13 cellular contexts compared by ENCODE assay signal in genomic region chr2:36371070-36371962, GRCh38. TPM values are rescaled to one million over a fixed set of nuclear protein-coding genes. Genes with fewer than 3 reads are reported as not detected.
DNase-seq lines count a peak whose midpoint lies in the region; ATAC-seq and TF ChIP-seq lines count a peak whose summit lies in the region.
"Had no signal": no experiment of that assay in that cellular context is flagged by ENCODE, and none has a peak within 500 bp of the region (broad histone marks: within the 10 kb centered on the region; RNA-seq: fewer than 3 reads in every experiment).

No MANE protein-coding gene starts in this region.

- H3K4me3 ChIP-seq in coronary artery (peak overlapping the region; percentile 46), muscle layer of duodenum (ENCODE audit: low read depth in 1 of 2, low read length in 2 of 2) (no peak overlapping the region)
- H3K4me3 ChIP-seq: uterus had no signal

- H3K36me3 ChIP-seq in muscle layer of duodenum (ENCODE audit: control insufficient read depth in 1 of 2, insufficient read depth in 2 of 2, low read length in 2 of 2): no peaks in the 10 kb centered on the region
- H3K36me3 ChIP-seq: uterus had no signal

- H3K4me1 ChIP-seq in muscle layer of duodenum (ENCODE audit: control insufficient read depth in 1 of 2, insufficient read depth in 2 of 2, low read length in 2 of 2): peaks cover 29 to 64% of the 10 kb centered on the region in 2 donors

- DNase-seq in A172 (ENCODE audit: low spot score) (peak; percentile 71), coronary artery (ENCODE audit: low spot score) (no peak), COR-L47 (lab: John Stamatoyannopoulos, UW) (no peak), medulla oblongata (ENCODE audit: extremely low spot score) (no peak)
- DNase-seq: AML-193; NCI-H187 treated with DMSO at 0.1 percent for 48 hours; SHP77 treated with DMSO at 0.1 percent for 48 hours; stimulated activated CD4-positive, alpha-beta T cell treated with anti-CD3 and anti-CD28 coated beads, Interleukin-1b, Interleukin-23, amount 100 ng/mL, for 48 hours; uterus had no signal

- TF ChIP-seq CTCF in coronary artery (IDR thresholded peaks at IDR 0.05): no peak

- no peaks in the 10 kb centered on the region for H3K27me3 ChIP-seq in muscle layer of duodenum (ENCODE audit: low read depth, low read length)
- H3K27me3 ChIP-seq: uterus had no signal

- H3K27ac ChIP-seq in coronary artery (peak overlapping the region; percentile 46 to 71), muscle layer of duodenum (ENCODE audit: low read length) (peak overlapping the region; percentile 55)

- no peak for TF ChIP-seq RAD21 in Ishikawa (IDR thresholded peaks at IDR 0.05; ENCODE audit: low read depth)

- H3K9me3 ChIP-seq in muscle layer of duodenum (ENCODE audit: control insufficient read depth in 1 of 2, low read length in 2 of 2): no peaks in the 10 kb centered on the region
- H3K9me3 ChIP-seq: uterus had no signal

- ATAC-seq in GM18505 (IDR thresholded peaks at IDR 0.05; ENCODE audit: unreplicated experiment) (no peak), GM18517 (IDR thresholded peaks at IDR 0.05; ENCODE audit: unreplicated experiment) (no peak)

- TF ChIP-seq POLR2A in GM18505 (IDR thresholded peaks at IDR 0.05; ENCODE audit: borderline replicate concordance, extremely low read depth, insufficient read depth, insufficient read length): no peak

- TF ChIP-seq EP300 in Ishikawa (IDR thresholded peaks at IDR 0.05; ENCODE audit: borderline replicate concordance): no peak

TF ChIP-seq in Ishikawa, 13 proteins besides CTCF, POLR2A, EP300 and RAD21:
- TF ChIP-seq NFIC (IDR thresholded peaks at IDR 0.05) (0 out of 2 replicates have a peak, but pooled peaks have one; percentile 3), TAF1 (IDR thresholded peaks at IDR 0.05; ENCODE audit: low read depth) (no peak)

RNA-seq across cellular contexts. Expression of gene CRIM1, which starts 15.7 kb away (rescaled TPM):
- total RNA-seq in A172 (2014; rRNA removed; shearing (Covaris generic)): 395 and 406 TPM in 2 replicates
